Comparison of ENCODE assay signal across 24 cellular contexts in the genomic region with DNA sequence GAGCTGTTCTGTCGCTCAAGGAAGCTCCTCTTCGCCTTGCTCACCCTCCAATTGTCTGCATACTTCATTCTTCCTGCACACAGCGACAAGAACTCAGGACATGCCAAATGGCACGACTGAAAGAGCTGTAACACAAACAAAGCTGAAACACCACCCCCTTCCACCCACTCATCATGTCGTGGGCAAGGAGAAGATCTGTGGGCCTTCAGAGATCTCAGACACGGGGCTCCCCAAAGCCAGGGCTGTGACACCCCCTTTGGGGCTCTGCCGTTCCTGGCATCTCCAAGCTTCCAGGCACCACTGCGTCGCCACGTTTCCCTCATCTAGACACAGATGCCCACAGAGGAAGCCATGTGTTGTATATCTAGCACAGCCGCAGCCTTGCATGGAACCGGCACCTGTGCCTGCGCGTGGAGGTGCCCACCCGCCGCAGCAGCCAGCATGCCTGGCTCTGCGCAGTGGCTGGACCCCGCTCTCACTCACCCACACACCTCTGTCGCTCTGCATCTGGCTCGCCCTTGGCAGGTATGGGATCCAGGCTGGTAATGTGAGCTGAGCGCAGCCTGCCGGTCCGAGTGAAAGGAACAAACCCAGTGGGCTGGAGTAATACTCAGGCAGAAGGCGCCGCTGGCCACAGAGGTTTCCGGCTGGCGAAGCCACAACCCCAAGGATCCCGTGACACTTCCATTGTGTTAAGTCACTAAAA.
DNase-seq lines count a peak whose midpoint lies in the region; ATAC-seq, FAIRE-seq and TF ChIP-seq lines count a peak whose summit lies in the region.
"Had no signal": no experiment of that assay in that cellular context is flagged by ENCODE, and none has a peak within 500 bp of the region (broad histone marks: within the 10 kb centered on the region; RNA-seq: fewer than 3 reads in every experiment).

No MANE protein-coding gene starts in this region.

- no peaks in the 10 kb centered on the region for H3K27me3 Mint-ChIP-seq in progenitor cell of endocrine pancreas

- H3K9me3 ChIP-seq in IMR-90 (ENCODE audit: control insufficient read depth, insufficient read depth, low read length): no peaks in the 10 kb centered on the region
- H3K9me3 ChIP-seq in H1 (ENCODE audit: insufficient read depth in 2 of 2, low read depth in 1 of 2, low read length in 1 of 2): no peaks in the 10 kb centered on the region
- no peaks in the 10 kb centered on the region for H3K9me3 ChIP-seq in lower lobe of right lung
- H3K9me3 ChIP-seq: Caco-2, SK-N-SH had no signal

- peak overlapping the region; percentile 64 for H3K27ac Mint-ChIP-seq in progenitor cell of endocrine pancreas
- H3K27ac Mint-ChIP-seq: HFFc6 had no signal

- no peaks in the 10 kb centered on the region for H3K9me3 Mint-ChIP-seq in progenitor cell of endocrine pancreas (ENCODE audit: low read depth)
- H3K9me3 Mint-ChIP-seq: HFFc6 had no signal

- H3K9me1 ChIP-seq in IMR-90 (ENCODE audit: insufficient read depth, low read length): no peaks in the 10 kb centered on the region

- WGBS in IMR-90 (ENCODE audit: extremely low coverage in 2 of 2, insufficient read length in 1 of 2), 2 experiments: 98% methylated on average over 11 of the region's 28 CpGs; no CpG with 5 or more reads in 1 of the 2 experiments
- 97% methylated on average over 28 of the region's 28 CpGs; no CpG with 5 or more reads in 1 of the 2 experiments for WGBS in H1 (ENCODE audit: extremely low coverage in 1 of 2, insufficient coverage in 1 of 2, insufficient read length in 1 of 2, insufficient replicate concordance in 2 of 2, low coverage in 1 of 2, low lambda C conversion rate in 2 of 2, missing lambda C conversion rate in 1 of 2), 2 experiments

- H2BK20ac ChIP-seq in IMR-90 (ENCODE audit: low read depth, low read length) (peak overlapping the region; percentile 49; the same call in 1 of the 2 replicates), H1 (ENCODE audit: low read length) (no peak overlapping the region)

- no peaks in the 10 kb centered on the region for H3K4me1 Mint-ChIP-seq in progenitor cell of endocrine pancreas (ENCODE audit: low read depth)

- H4K5ac ChIP-seq in IMR-90 (ENCODE audit: low read depth, low read length) (no peak overlapping the region), H1 (ENCODE audit: insufficient read length, low read depth, low read length) (no peak overlapping the region)

- TF ChIP-seq RAD21 in IMR-90 (IDR thresholded peaks at IDR 0.05; ENCODE audit: low read length) (no peak), H1 (IDR thresholded peaks at IDR 0.05 in 1 of 2, conservative IDR thresholded peaks at IDR 0.05 in 1 of 2; ENCODE audit: low read depth in 2 of 2, low read length in 2 of 2) (0 out of 4 replicates have a peak, but pooled peaks of 1 of the 2 experiments have one; percentile 4)

- H3K36me3 ChIP-seq in IMR-90 (ENCODE audit: control insufficient read depth, insufficient read depth, low read length) (no peaks in the 10 kb centered on the region), H1 (ENCODE audit: control insufficient read depth in 2 of 4, insufficient read depth in 4 of 4, low read length in 3 of 4) (no peaks in the 10 kb centered on the region), lower lobe of right lung (no peaks in the 10 kb centered on the region)

- H3K4me3 ChIP-seq in IMR-90 (ENCODE audit: insufficient read depth, low read depth, low read length) (no peak overlapping the region), H1 (ENCODE audit: extremely low read depth in 1 of 4, insufficient read depth in 2 of 4, low read depth in 3 of 4, low read length in 4 of 4) (no peak overlapping the region), lower lobe of right lung (no peak overlapping the region)

- intact Hi-C loops in IMR-90 (cut with micrococcal nuclease) (loop anchor here (10.0 kb wide), 1 partner anchor 332 kb away; no protein-coding TSS in a partner anchor), lower lobe of right lung (cut with DNase I) (no loop called here)

- dilution Hi-C loops in IMR-90 (cut with HindIII; ENCODE audit: low sequenced_read_pairs, unreplicated experiment): no loop called here

- TF ChIP-seq CTCF in IMR-90 (conservative IDR thresholded peaks at IDR 0.05; ENCODE audit: low read depth, low read length) (no peak), H1 (IDR thresholded peaks at IDR 0.05; ENCODE audit: control extremely low read depth in 1 of 3, insufficient read depth in 1 of 3, low read depth in 1 of 3, low read length in 3 of 3) (no peak), progenitor cell of endocrine pancreas (IDR thresholded peaks at IDR 0.05; ENCODE audit: unreplicated experiment) (no peak), lower lobe of right lung (IDR thresholded peaks at IDR 0.05) (no peak)

- H3K18ac ChIP-seq in IMR-90 (ENCODE audit: low read depth, low read length): no peak overlapping the region
- H3K18ac ChIP-seq in H1 (ENCODE audit: extremely low read depth, low read length): no peak overlapping the region

- H4K8ac ChIP-seq in IMR-90 (ENCODE audit: low read depth in 2 of 2, low read length in 2 of 2) (no peak overlapping the region), H1 (ENCODE audit: extremely low read depth, insufficient read depth, low read length) (no peak overlapping the region; the same call in 1 of the 2 replicates)

- no peak overlapping the region for H3K4me2 ChIP-seq in IMR-90 (ENCODE audit: low read depth, low read length)
- no peak overlapping the region for H3K4me2 ChIP-seq in H1 (ENCODE audit: insufficient read depth in 1 of 2, low read depth in 2 of 2, low read length in 2 of 2)
- H3K4me2 ChIP-seq: SK-N-SH had no signal

- H3K4ac ChIP-seq in IMR-90 (ENCODE audit: low read depth, low read length): no peak overlapping the region; the same call in 1 of the 2 replicates
- no peak overlapping the region for H3K4ac ChIP-seq in H1 (replicated peaks; ENCODE audit: insufficient read length, low read depth, low read length)

- H3K14ac ChIP-seq in IMR-90 (replicated peaks; ENCODE audit: low read depth, low read length): no peak overlapping the region; the same call in 1 of the 2 replicates
- H3K14ac ChIP-seq in H1 (ENCODE audit: insufficient read length): no peak overlapping the region

- H4K20me1 ChIP-seq in IMR-90 (ENCODE audit: insufficient read depth, low read length) (no peaks in the 10 kb centered on the region), H1 (replicated peaks in 1 of 2; ENCODE audit: control insufficient read depth in 1 of 2, insufficient read depth in 2 of 2, low read length in 2 of 2) (no peaks in the 10 kb centered on the region)

- H2BK5ac ChIP-seq in IMR-90 (ENCODE audit: low read depth, low read length, poor library complexity, severe bottlenecking): no peak overlapping the region
- H2BK5ac ChIP-seq in H1 (ENCODE audit: low read depth, low read length): no peak overlapping the region

- no peak for TF ChIP-seq POLR2A in IMR-90 (IDR thresholded peaks at IDR 0.05; ENCODE audit: low read depth, low read length)
- TF ChIP-seq POLR2A in H1 (IDR thresholded peaks at IDR 0.05; ENCODE audit: control extremely low read depth in 1 of 2, low read depth in 2 of 2, low read length in 2 of 2): no peak

- no peak overlapping the region for H2BK15ac ChIP-seq in IMR-90 (ENCODE audit: low read depth, low read length)
- peak overlapping the region; percentile 46; the same call in 1 of the 2 replicates for H2BK15ac ChIP-seq in H1 (ENCODE audit: low read length)

- no peak overlapping the region for H2AK9ac ChIP-seq in IMR-90 (replicated peaks; ENCODE audit: low read depth, low read length, poor library complexity)

- no peaks in the 10 kb centered on the region for H3K79me2 ChIP-seq in H1 (ENCODE audit: control insufficient read depth in 1 of 2, insufficient read depth in 2 of 2, low read length in 2 of 2)

- in situ Hi-C loops in IMR-90 (cut with MboI; ENCODE audit: low sequenced_read_pairs): loop anchor here (10.0 kb wide), 1 partner anchor 332 kb away; no protein-coding TSS in a partner anchor

- H3K56ac ChIP-seq in IMR-90 (ENCODE audit: extremely low read depth, insufficient read depth, low read length) (no peak overlapping the region), H1 (replicated peaks; ENCODE audit: insufficient read length, low read depth, low read length) (no peak overlapping the region)

- no peak overlapping the region for H3K9ac ChIP-seq in IMR-90 (ENCODE audit: low read depth, low read length)
- no peak overlapping the region for H3K9ac ChIP-seq in H1 (replicated peaks in 1 of 4; ENCODE audit: extremely low read depth in 1 of 4, low read depth in 3 of 4, low read length in 3 of 4)
- H3K9ac ChIP-seq: SK-N-SH had no signal

- H3K36me3 Mint-ChIP-seq in progenitor cell of endocrine pancreas (ENCODE audit: insufficient read depth): no peaks in the 10 kb centered on the region

- H3K4me3 Mint-ChIP-seq in progenitor cell of endocrine pancreas (ENCODE audit: low read depth): no peak overlapping the region
- H3K4me3 Mint-ChIP-seq: HFFc6 had no signal

- H3K27me3 ChIP-seq in IMR-90 (ENCODE audit: control insufficient read depth, insufficient read depth, low read length) (no peaks in the 10 kb centered on the region), H1 (replicated peaks in 1 of 4; ENCODE audit: control insufficient read depth in 3 of 4, extremely low read depth in 1 of 4, insufficient read depth in 3 of 4, low read length in 3 of 4) (no peaks in the 10 kb centered on the region), lower lobe of right lung (ENCODE audit: low read depth) (no peaks in the 10 kb centered on the region)

- H3K23ac ChIP-seq in IMR-90 (ENCODE audit: low read depth, low read length) (no peak overlapping the region), H1 (ENCODE audit: insufficient read length) (no peak overlapping the region)

- DNase-seq in NCI-H146 (lab: John Stamatoyannopoulos, UW) (peak; percentile 0), NCI-H146 treated with DMSO at 0.1 percent for 48 hours (lab: John Stamatoyannopoulos, UW; ENCODE audit: unreplicated experiment) (no peak), IMR-90 (no peak), H1 (ENCODE audit: low read depth in 1 of 2, low spot score in 2 of 2) (no peak), progenitor cell of endocrine pancreas (ENCODE audit: low spot score, unreplicated experiment) (no peak), lower lobe of right lung (no peak)
- no peak for DNase-seq in activated naive CD4-positive, alpha-beta T cell treated with Interleukin-2 at 50 U/mL for 16 hours
- DNase-seq: AML-193, GF-D8, HFFc6, MM.1S, NCI-H1092, NCI-H1436 treated with DMSO at 0.1 percent for 48 hours, NCI-H2081, NCI-H510A treated with DMSO at 0.1 percent for 48 hours, NCI-H774, PC-3, SK-N-SH had no signal

- no peak for FAIRE-seq in H1 (lab: Jason Lieb, UNC)
- FAIRE-seq: GM19239 had no signal

- H3K79me1 ChIP-seq in IMR-90 (ENCODE audit: low read depth in 1 of 2, low read length in 2 of 2): no peaks in the 10 kb centered on the region
- no peaks in the 10 kb centered on the region for H3K79me1 ChIP-seq in H1 (ENCODE audit: low read depth, low read length)

- peak overlapping the region; percentile 19; the same call in 1 of the 2 replicates for H2BK120ac ChIP-seq in IMR-90 (ENCODE audit: low read depth, low read length)
- no peak overlapping the region for H2BK120ac ChIP-seq in H1 (replicated peaks; ENCODE audit: low read depth, low read length)

- TF ChIP-seq EP300 in H1 (IDR thresholded peaks at IDR 0.05; ENCODE audit: borderline replicate concordance in 1 of 2, low read depth in 2 of 2, low read length in 2 of 2): no peak

- H2AK5ac ChIP-seq in IMR-90 (ENCODE audit: low read depth, low read length) (peak overlapping the region; percentile 61), H1 (ENCODE audit: low read depth, low read length) (no peak overlapping the region)

- H3K4me1 ChIP-seq in IMR-90 (ENCODE audit: control insufficient read depth, insufficient read depth, low read length) (peaks cover 3% of the 10 kb centered on the region; the same call in 1 of the 2 replicates), H1 (replicated peaks in 1 of 4; ENCODE audit: control insufficient read depth in 3 of 4, insufficient read depth in 4 of 4, low read length in 3 of 4) (peaks cover 0 to 3% (median under 1%) of the 10 kb centered on the region in 4 experiments; a peak in 1 of 7 replicates), lower lobe of right lung (no peaks in the 10 kb centered on the region)
- H3K4me1 ChIP-seq: Caco-2 had no signal

- H2AFZ ChIP-seq in IMR-90 (replicated peaks; ENCODE audit: low read length, poor library complexity): peak overlapping the region; percentile 56
- peak overlapping the region; percentile 88; the same call in 1 of the 2 replicates for H2AFZ ChIP-seq in H1 (ENCODE audit: low read length)

- no TSS peak for BruUV-seq in IMR-90 (replicated peaks; lab: Mats Ljungman, UMichigan)

- ATAC-seq in IMR-90 (ENCODE audit: low read depth) (no peak), HG02678 (IDR thresholded peaks at IDR 0.05; ENCODE audit: unreplicated experiment) (no peak), lower lobe of right lung (no peak)
- ATAC-seq: PC-3 had no signal

- POLR2A ChIA-PET in IMR-90 (lab: Charles Lee; ENCODE audit: unreplicated experiment) (no interaction called here), H1 (lab: Charles Lee; ENCODE audit: partially characterized antibody) (interaction anchor here (0.6 kb wide), 1 partner anchor 54 kb away, joined by 4 read pairs; no protein-coding TSS in a partner anchor)

- no peaks in the 10 kb centered on the region for H3K23me2 ChIP-seq in H1 (ENCODE audit: low read depth, low read length)

- H3K27ac ChIP-seq in IMR-90 (ENCODE audit: insufficient read depth, low read length) (no peak overlapping the region), H1 (ENCODE audit: low read depth, low read length) (no peak overlapping the region), lower lobe of right lung (no peak overlapping the region)
- H3K27ac ChIP-seq: 22Rv1, HL-60, RWPE1 had no signal

- CTCF ChIA-PET in IMR-90 (lab: Yijun Ruan, JAX): no interaction called here
- CTCF ChIA-PET in H1 (lab: Charles Lee; ENCODE audit: partially characterized antibody): interaction anchor here (0.6 kb wide), 1 partner anchor 25 kb away, joined by 3 read pairs; no protein-coding TSS in a partner anchor

- H4K91ac ChIP-seq in IMR-90 (ENCODE audit: insufficient read depth, low read depth, low read length) (0 out of 2 replicates have a peak overlapping the region, but pooled peaks have one; percentile 9), H1 (replicated peaks; ENCODE audit: insufficient read length, low read length) (no peak overlapping the region)

- peak overlapping the region; percentile 14; the same call in 1 of the 2 replicates for H2BK12ac ChIP-seq in H1 (ENCODE audit: low read depth, low read length)
